Comparison of ENCODE assay signal across 18 cellular contexts in genomic region chr10:46265566-46265965, GRCh38. TPM values are rescaled to one million over a fixed set of nuclear protein-coding genes. Genes with fewer than 3 reads are reported as not detected.
"Had no signal": no experiment of that assay in that cellular context is flagged by ENCODE, and none has a peak within 500 bp of the region (broad histone marks: within the 10 kb centered on the region; RNA-seq: fewer than 3 reads in every experiment).

No MANE protein-coding gene starts in this region.

RNA-seq across cellular contexts. Expression of gene ANTXRL, which starts 21.2 kb away (rescaled TPM):
- total RNA-seq: colonic mucosa, dermis blood vessel endothelial cell, epithelial cell of proximal tubule, esophagus squamous epithelium, gastroesophageal sphincter, left lung, lower lobe of right lung, mesothelial cell of epicardium, mucosa of gallbladder, myocyte, osteoblast, psoas muscle, right lobe of liver, subcutaneous adipose tissue, transverse colon, ureter had no signal
- polyA plus RNA-seq: immature natural killer cell, keratinocyte had no signal
